In the genomic region with DNA sequence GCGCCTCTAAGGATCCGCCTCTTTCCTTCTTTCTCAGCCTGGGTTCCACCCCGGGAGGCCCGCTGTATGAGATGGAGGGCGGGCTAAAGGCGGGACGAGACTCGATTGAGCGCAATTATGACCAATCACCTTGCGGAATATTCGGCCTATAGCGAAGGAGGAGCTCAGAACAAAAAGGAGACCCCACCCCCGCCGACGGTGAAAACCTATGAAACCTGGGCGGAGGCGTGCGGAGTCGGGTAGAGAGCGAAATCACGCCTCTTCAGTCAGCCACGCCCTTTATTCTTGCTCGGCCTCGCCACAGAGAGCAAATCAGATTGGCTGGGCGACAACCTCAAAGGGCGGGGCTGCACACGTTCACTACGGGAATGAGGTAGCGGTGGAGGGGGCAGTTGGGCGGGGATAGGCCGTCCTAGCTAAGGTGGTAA, we compare ENCODE assay signal across 8 cellular contexts. TPM values are rescaled to one million over a fixed set of nuclear protein-coding genes. Genes with fewer than 3 reads are reported as not detected.
DNase-seq lines count a peak whose midpoint lies in the region; ATAC-seq and FAIRE-seq lines count a peak whose summit lies in the region.

No MANE protein-coding gene starts in this region.

- H3K4me1 Mint-ChIP-seq in naive B cell, result peaks cover 46 to 49% (median 48%) of the 10 kb centered on the region in 3 donors
- H3K4me1 Mint-ChIP-seq in stimulated activated effector memory CD8-positive, alpha-beta T cell treated with anti-CD3 and anti-CD28 coated beads, Interleukin-12 subunit alpha, Interleukin-12 subunit beta, amount 100 ng/mL, for 72 hours, result peaks cover 42% of the 10 kb centered on the region

- FAIRE-seq in RCC 7860 (lab: Jason Lieb, UNC), result peak; percentile 97

- peak; percentile 99 for DNase-seq in DMS53 treated with DMSO at 0.1 percent for 48 hours (lab: John Stamatoyannopoulos, UW; ENCODE audit: unreplicated experiment)
- peak; percentile 97 for DNase-seq in RCC 7860 (ENCODE audit: low spot score)
- peak; percentile 80 to 96 for DNase-seq in activated T-helper 1 cell treated with anti-CD3 and anti-CD28 coated beads, Interleukin-2, amount 50 U/mL, for 16 hours (ENCODE audit: low read depth in 1 of 2, low spot score in 1 of 2)
- peak; percentile 98 for DNase-seq in fibroblast of gingiva (ENCODE audit: low read depth)
- DNase-seq in naive B cell, result peak; percentile 98
- DNase-seq in stimulated activated effector memory CD8-positive, alpha-beta T cell treated with anti-CD3 and anti-CD28 coated beads, Interleukin-12 subunit alpha, Interleukin-12 subunit beta, amount 100 ng/mL, for 72 hours (ENCODE audit: low spot score in 2 of 2), result peak; percentile 77 to 91

- H3K9me3 ChIP-seq in KOPT-K1 (ENCODE audit: insufficient read depth, low read length, poor library complexity, severe bottlenecking), result no peaks in the 10 kb centered on the region

- H3K27ac Mint-ChIP-seq in naive B cell, result peak overlapping the region; percentile 98 to 99 (median 99)
- peak overlapping the region; percentile 100 for H3K27ac Mint-ChIP-seq in stimulated activated effector memory CD8-positive, alpha-beta T cell treated with anti-CD3 and anti-CD28 coated beads, Interleukin-12 subunit alpha, Interleukin-12 subunit beta, amount 100 ng/mL, for 72 hours

- peak overlapping the region; percentile 94 for H3K27ac ChIP-seq in KOPT-K1 (ENCODE audit: low read depth, low read length, poor library complexity, severe bottlenecking)

- H3K4me3 Mint-ChIP-seq in naive B cell, result peak overlapping the region; percentile 91 to 98 (median 94)
- H3K4me3 Mint-ChIP-seq in stimulated activated effector memory CD8-positive, alpha-beta T cell treated with anti-CD3 and anti-CD28 coated beads, Interleukin-12 subunit alpha, Interleukin-12 subunit beta, amount 100 ng/mL, for 72 hours, result peak overlapping the region; percentile 89

- peaks cover 64% of the 10 kb centered on the region for H3K36me3 ChIP-seq in KOPT-K1 (ENCODE audit: insufficient read depth, low read length)

- peaks cover 5 to 29% of the 10 kb centered on the region in 2 donors for H3K36me3 Mint-ChIP-seq in naive B cell
- peaks cover 90% of the 10 kb centered on the region for H3K36me3 Mint-ChIP-seq in stimulated activated effector memory CD8-positive, alpha-beta T cell treated with anti-CD3 and anti-CD28 coated beads, Interleukin-12 subunit alpha, Interleukin-12 subunit beta, amount 100 ng/mL, for 72 hours

- ATAC-seq in GM21786 (IDR thresholded peaks at IDR 0.05; ENCODE audit: unreplicated experiment) (peak; percentile 88), naive B cell (ENCODE audit: low read depth in 2 of 2) (peak; percentile 74 to 76)
- peak; percentile 89 for ATAC-seq in stimulated activated effector memory CD8-positive, alpha-beta T cell treated with anti-CD3 and anti-CD28 coated beads, Interleukin-12 subunit alpha, Interleukin-12 subunit beta, amount 100 ng/mL, for 72 hours

- no peaks in the 10 kb centered on the region for H3K27me3 Mint-ChIP-seq in naive B cell

- H3K9me3 Mint-ChIP-seq in naive B cell, result no peaks in the 10 kb centered on the region
- H3K9me3 Mint-ChIP-seq in stimulated activated effector memory CD8-positive, alpha-beta T cell treated with anti-CD3 and anti-CD28 coated beads, Interleukin-12 subunit alpha, Interleukin-12 subunit beta, amount 100 ng/mL, for 72 hours, result no peaks in the 10 kb centered on the region

RNA-seq across cellular contexts. Expression of a gene that starts 0.6 kb away (rescaled TPM):
- polyA plus RNA-seq in naive B cell (ENCODE audit: low read depth in 6 of 6), result 10 to 100 TPM in 1 of 6 donors, 1 to 10 TPM in 5; 3.9 to 19.9 (median 7.2) TPM

RNA-seq across cellular contexts. Expression of a gene that starts 14.9 kb away (rescaled TPM):
- 100 to 1,000 TPM in 3 of 6 donors, 10 to 100 TPM in 3; 88.3 to 145 (median 98.7) TPM for polyA plus RNA-seq in naive B cell (ENCODE audit: low read depth in 6 of 6)

RNA-seq across cellular contexts. Expression of a gene that starts 24.2 kb away (rescaled TPM):
- polyA plus RNA-seq in naive B cell (ENCODE audit: low read depth in 6 of 6), result 100 to 1,000 TPM; 151 to 190 (median 174) TPM

Comparison
In these comparisons a context has a peak if more than half of its experiments do, and no peak if none do; other contexts are left out.
1. Peak in every context shown above with its lines: DNase-seq, ATAC-seq and H3K27ac ChIP-seq.